Comparison of ENCODE assay signal across 10 cellular contexts in the genomic region with DNA sequence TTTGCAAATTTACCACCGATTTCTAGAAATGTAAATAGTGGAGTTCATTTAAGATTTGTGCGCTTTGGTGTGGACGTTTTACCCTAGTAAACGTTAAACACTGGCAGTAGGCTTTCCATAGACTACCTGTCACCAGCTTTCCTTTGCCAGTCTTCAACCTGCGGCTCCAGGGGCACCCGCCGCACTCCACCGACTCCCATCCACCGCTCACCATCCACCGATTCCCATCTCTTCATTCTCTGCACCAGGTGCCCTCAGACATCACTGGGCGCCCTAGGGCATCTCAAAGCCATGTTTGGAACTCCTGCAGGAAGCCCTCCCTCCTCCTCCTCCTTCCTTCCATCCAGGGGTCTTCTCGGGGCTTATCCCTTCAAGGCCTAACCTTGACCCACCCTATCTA. TPM values are rescaled to one million over a fixed set of nuclear protein-coding genes. Genes with fewer than 3 reads are reported as not detected.
DNase-seq lines count a peak whose midpoint lies in the region; ATAC-seq lines count a peak whose summit lies in the region.
"Had no signal": no experiment of that assay in that cellular context is flagged by ENCODE, and none has a peak within 500 bp of the region (broad histone marks: within the 10 kb centered on the region; RNA-seq: fewer than 3 reads in every experiment).

No MANE protein-coding gene starts in this region.

- H3K27me3 Mint-ChIP-seq in activated naive CD8-positive, alpha-beta T cell treated with anti-CD3 and anti-CD28 coated beads for 36 hours: no peaks in the 10 kb centered on the region
- no peaks in the 10 kb centered on the region for H3K27me3 Mint-ChIP-seq in naive B cell

- H3K36me3 Mint-ChIP-seq in activated naive CD8-positive, alpha-beta T cell treated with anti-CD3 and anti-CD28 coated beads for 36 hours: peaks cover 19% of the 10 kb centered on the region
- peaks cover 0 to 5% of the 10 kb centered on the region in 2 donors for H3K36me3 Mint-ChIP-seq in naive B cell

- no peak overlapping the region for H2AFZ ChIP-seq in ACC112 (ENCODE audit: low read length, unreplicated experiment)

- H3K9me3 ChIP-seq in HAP-1: no peaks in the 10 kb centered on the region

- peaks cover 30% of the 10 kb centered on the region for H3K79me2 ChIP-seq in ACC112 (ENCODE audit: control insufficient read depth, insufficient read depth, low read length, unreplicated experiment)

- H3K4me3 ChIP-seq in ACC112 (ENCODE audit: low read depth, low read length): peak overlapping the region; percentile 94
- peak overlapping the region; percentile 92; the same call in 1 of the 2 replicates for H3K4me3 ChIP-seq in HAP-1

- H3K27ac Mint-ChIP-seq in activated naive CD8-positive, alpha-beta T cell treated with anti-CD3 and anti-CD28 coated beads for 36 hours: peak overlapping the region; percentile 97
- peak overlapping the region; percentile 98 to 100 (median 100) for H3K27ac Mint-ChIP-seq in naive B cell

- ATAC-seq in naive B cell (ENCODE audit: low read depth in 2 of 2) (no peak), HG02763 (IDR thresholded peaks at IDR 0.05; ENCODE audit: unreplicated experiment) (no peak), GM21737 (IDR thresholded peaks at IDR 0.05; ENCODE audit: unreplicated experiment) (no peak)

- no peaks in the 10 kb centered on the region for H3K27me3 ChIP-seq in ACC112 (ENCODE audit: insufficient read depth, low read length)
- no peaks in the 10 kb centered on the region for H3K27me3 ChIP-seq in HAP-1 (ENCODE audit: low read depth)

- DNase-seq in HAP-1 (ENCODE audit: low spot score in 2 of 2) (no peak), naive B cell (no peak), NCI-H510A (lab: John Stamatoyannopoulos, UW) (no peak), superior temporal gyrus (ENCODE audit: extremely low spot score) (no peak)
- DNase-seq in activated naive CD8-positive, alpha-beta T cell treated with anti-CD3 and anti-CD28 coated beads for 36 hours: no peak
- DNase-seq: H7, NCI-H2081 had no signal

- peaks cover 41% of the 10 kb centered on the region for H3K4me1 Mint-ChIP-seq in activated naive CD8-positive, alpha-beta T cell treated with anti-CD3 and anti-CD28 coated beads for 36 hours
- peaks cover 35 to 46% (median 42%) of the 10 kb centered on the region in 3 donors for H3K4me1 Mint-ChIP-seq in naive B cell

- peaks cover 25% of the 10 kb centered on the region for H3K4me1 ChIP-seq in ACC112 (ENCODE audit: control insufficient read depth, insufficient read depth, low read length, unreplicated experiment)
- H3K4me1 ChIP-seq in HAP-1: no peaks in the 10 kb centered on the region

- H3K27ac ChIP-seq in ACC112 (ENCODE audit: low read depth, low read length): 0 out of 2 replicates have a peak overlapping the region, but pooled peaks have one; percentile 92

- H3K4me3 Mint-ChIP-seq in activated naive CD8-positive, alpha-beta T cell treated with anti-CD3 and anti-CD28 coated beads for 36 hours: peak overlapping the region; percentile 99
- peak overlapping the region; percentile 96 to 99 (median 98) for H3K4me3 Mint-ChIP-seq in naive B cell

- H3K36me3 ChIP-seq in ACC112 (ENCODE audit: insufficient read depth, low read length): no peaks in the 10 kb centered on the region
- no peaks in the 10 kb centered on the region; the same call in 1 of the 2 replicates for H3K36me3 ChIP-seq in HAP-1 (replicated peaks)

- H3K9me3 Mint-ChIP-seq in activated naive CD8-positive, alpha-beta T cell treated with anti-CD3 and anti-CD28 coated beads for 36 hours: no peaks in the 10 kb centered on the region
- H3K9me3 Mint-ChIP-seq in naive B cell: no peaks in the 10 kb centered on the region

- in situ Hi-C loops in HAP-1 (cut with MboI; ENCODE audit: low sequenced_read_pairs): loop anchor here (25.0 kb wide), 1 partner anchor 162 kb away; no protein-coding TSS in a partner anchor

RNA-seq across cellular contexts. Expression of a gene that starts 1.4 kb away (rescaled TPM):
- total RNA-seq in activated naive CD8-positive, alpha-beta T cell treated with anti-CD3 and anti-CD28 coated beads for 36 hours: 10 to 100 TPM; 43.1 to 47.1 TPM
- 10 to 100 TPM; 27.8 to 52.3 (median 37.3) TPM for polyA plus RNA-seq in naive B cell (ENCODE audit: low read depth in 6 of 6)
